ENCODE assay signal across 9 cellular contexts in the genomic region with DNA sequence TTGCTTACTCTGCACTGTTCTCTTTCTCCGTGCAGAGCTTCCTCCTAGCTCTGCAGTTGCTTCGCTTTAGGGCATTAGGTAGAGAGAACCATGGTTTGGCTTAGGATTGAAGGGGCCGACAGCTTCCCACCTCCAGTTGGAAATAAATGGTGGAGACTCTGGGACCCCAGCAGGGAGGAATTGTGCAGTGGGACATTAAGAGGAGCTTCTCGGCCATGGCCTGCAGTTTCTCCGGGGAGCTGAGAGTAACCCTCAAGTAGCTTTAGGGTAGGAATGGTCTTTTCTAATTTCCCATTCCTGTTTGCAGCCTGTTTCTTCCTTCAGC. TPM values are rescaled to one million over a fixed set of nuclear protein-coding genes. Genes with fewer than 3 reads are reported as not detected.
DNase-seq lines count a peak whose midpoint lies in the region; ATAC-seq, FAIRE-seq and TF ChIP-seq lines count a peak whose summit lies in the region.
"Had no signal": no experiment of that assay in that cellular context is flagged by ENCODE, and none has a peak within 500 bp of the region (broad histone marks: within the 10 kb centered on the region; RNA-seq: fewer than 3 reads in every experiment).

No MANE protein-coding gene starts in this region.

- H2AFZ ChIP-seq in K562 (ENCODE audit: low read depth, low read length) = peak overlapping the region; percentile 68; the same call in 1 of the 2 replicates

- TF ChIP-seq CTCF in K562 (IDR thresholded peaks at IDR 0.05 in 2 of 3, conservative IDR thresholded peaks at IDR 0.05 in 1 of 3; ENCODE audit: insufficient read depth in 2 of 3, low read depth in 1 of 3, low read length in 3 of 3) = no peak
- TF ChIP-seq CTCF in lower lobe of right lung (IDR thresholded peaks at IDR 0.05) = no peak
- no peak for TF ChIP-seq CTCF in tibial nerve (IDR thresholded peaks at IDR 0.05)

- H3K27ac Mint-ChIP-seq in activated CD8-positive, alpha-beta memory T cell treated with anti-CD3 and anti-CD28 coated beads, Interleukin-2, amount 10 ng/mL, durations not matched to agents 7 days and 5 days = peak overlapping the region; percentile 78

- H3K79me2 ChIP-seq in K562 (ENCODE audit: control insufficient read depth, insufficient read depth, low read length) = peaks cover 42% of the 10 kb centered on the region

- H3K27me3 ChIP-seq in K562 (ENCODE audit: control insufficient read depth in 2 of 2, insufficient read depth in 2 of 2, low read length in 2 of 2) (no peaks in the 10 kb centered on the region), lower lobe of right lung (ENCODE audit: low read depth) (no peaks in the 10 kb centered on the region), tibial nerve (no peaks in the 10 kb centered on the region)

- 18% methylated on average over 5 of the region's 5 CpGs for WGBS in K562 (ENCODE audit: insufficient coverage, low coverage, missing lambda C conversion rate)
- 3 to 4% methylated on average over 5 of the region's 5 CpGs for WGBS in tibial nerve, 2 donors

- H3K9me3 ChIP-seq in K562 (replicated peaks; ENCODE audit: control insufficient read depth, insufficient read depth, low read depth, low read length) = no peaks in the 10 kb centered on the region
- H3K9me3 ChIP-seq in lower lobe of right lung = no peaks in the 10 kb centered on the region
- H3K9me3 ChIP-seq in tibial nerve = no peaks in the 10 kb centered on the region

- peaks cover 23% of the 10 kb centered on the region for H3K4me1 Mint-ChIP-seq in activated CD8-positive, alpha-beta memory T cell treated with anti-CD3 and anti-CD28 coated beads, Interleukin-2, amount 10 ng/mL, durations not matched to agents 7 days and 5 days

- POLR2A ChIA-PET in K562 (lab: Yijun Ruan, JAX) = interaction anchor here (0.7 to 1.7 kb wide), 5 partner anchors 16 to 282 kb away, joined by 3 to 6 read pairs (median 3); a partner anchor contains a TSS

- no peak for DNase-seq in activated CD8-positive, alpha-beta memory T cell treated with anti-CD3 and anti-CD28 coated beads, Interleukin-2, amount 10 ng/mL, durations not matched to agents 7 days and 5 days
- no peak for DNase-seq in activated CD8-positive, alpha-beta memory T cell treated with anti-CD3 and anti-CD28 coated beads, Interleukin-2, amount 50 U/mL, for 48 hours
- DNase-seq in K562 (ENCODE audit: extremely low read depth in 1 of 4, low spot score in 3 of 4) (no peak), lower lobe of right lung (no peak), tibial nerve (ENCODE audit: low spot score in 2 of 2) (no peak)
- DNase-seq: COR-L47 had no signal

- H3K27ac ChIP-seq in K562 (ENCODE audit: extremely low read depth, low read depth, low read length) (no peak overlapping the region), lower lobe of right lung (peak overlapping the region; percentile 76), tibial nerve (peak overlapping the region; percentile 76 to 95 (median 88))

- no peak overlapping the region for H3K4me3 Mint-ChIP-seq in activated CD8-positive, alpha-beta memory T cell treated with anti-CD3 and anti-CD28 coated beads, Interleukin-2, amount 10 ng/mL, durations not matched to agents 7 days and 5 days

- in situ Hi-C loops in K562 (cut with MboI) = loop anchor here (5.0 to 25.0 kb wide), 2 partner anchors 82 to 668 kb away; a partner anchor contains a TSS

- FAIRE-seq in K562 (lab: Jason Lieb, UNC) = no peak

- peak overlapping the region; percentile 86 for H3K4me3 ChIP-seq in K562
- H3K4me3 ChIP-seq in lower lobe of right lung = peak overlapping the region; percentile 96
- peak overlapping the region; percentile 94 to 100 (median 98) for H3K4me3 ChIP-seq in tibial nerve

- H3K36me3 Mint-ChIP-seq in activated CD8-positive, alpha-beta memory T cell treated with anti-CD3 and anti-CD28 coated beads, Interleukin-2, amount 10 ng/mL, durations not matched to agents 7 days and 5 days = peaks cover 4% of the 10 kb centered on the region

- peak overlapping the region; percentile 92 for H3K4me2 ChIP-seq in K562 (ENCODE audit: insufficient read depth, low read length)

- no peaks in the 10 kb centered on the region for H3K27me3 Mint-ChIP-seq in activated CD8-positive, alpha-beta memory T cell treated with anti-CD3 and anti-CD28 coated beads, Interleukin-2, amount 10 ng/mL, durations not matched to agents 7 days and 5 days

- H3K36me3 ChIP-seq in K562 (ENCODE audit: control insufficient read depth, insufficient read depth, low read length) = peaks cover 18% of the 10 kb centered on the region
- peaks cover 13% of the 10 kb centered on the region for H3K36me3 ChIP-seq in lower lobe of right lung
- peaks cover 0 to 15% (median 0%) of the 10 kb centered on the region in 3 donors for H3K36me3 ChIP-seq in tibial nerve

- H3K9ac ChIP-seq in K562 (ENCODE audit: insufficient read depth in 1 of 2, low read depth in 2 of 2, low read length in 2 of 2) = peak overlapping the region; percentile 54 to 64; a peak in 2 of 4 replicates

- CTCF ChIA-PET in activated CD8-positive, alpha-beta memory T cell treated with anti-CD3 and anti-CD28 coated beads, Interleukin-2, amount 10 ng/mL, durations not matched to agents 7 days and 5 days (lab: Charles Lee) = interaction anchor here (0.6 to 10.5 kb wide), 13 partner anchors 10 to 400 kb away, joined by 3 to 138 read pairs (median 4); a partner anchor contains a TSS
- CTCF ChIA-PET in K562 (lab: Yijun Ruan, JAX; ENCODE audit: low intra/inter-chr PET ratio) = no interaction called here

- TF ChIP-seq RAD21 in K562 (CRISPR knock-in tag; conservative IDR thresholded peaks at IDR 0.05 in 1 of 2, IDR thresholded peaks at IDR 0.05 in 1 of 2) = no peak

- no peak for ATAC-seq in activated CD8-positive, alpha-beta memory T cell treated with anti-CD3 and anti-CD28 coated beads, Interleukin-2, amount 10 ng/mL, durations not matched to agents 7 days and 5 days
- ATAC-seq in K562 (no peak), lower lobe of right lung (no peak), GM21529 (IDR thresholded peaks at IDR 0.05; ENCODE audit: unreplicated experiment) (no peak), GM21576 (IDR thresholded peaks at IDR 0.05; ENCODE audit: unreplicated experiment) (no peak), GM18867 (IDR thresholded peaks at IDR 0.05; ENCODE audit: unreplicated experiment) (no peak)

- no TSS peak for BruUV-seq in K562 (replicated peaks; lab: Mats Ljungman, UMichigan)

- H3K9me3 Mint-ChIP-seq in activated CD8-positive, alpha-beta memory T cell treated with anti-CD3 and anti-CD28 coated beads, Interleukin-2, amount 10 ng/mL, durations not matched to agents 7 days and 5 days (ENCODE audit: low read depth) = no peaks in the 10 kb centered on the region

- TF ChIP-seq POLR2A in K562 (conservative IDR thresholded peaks at IDR 0.05) (no peak), tibial nerve (IDR thresholded peaks at IDR 0.05) (no peak)

- no peaks in the 10 kb centered on the region for H4K20me1 ChIP-seq in K562 (replicated peaks; ENCODE audit: control insufficient read depth, insufficient read depth, low read length)

- H3K4me1 ChIP-seq in K562 (replicated peaks in 1 of 2; ENCODE audit: control insufficient read depth in 2 of 2, insufficient read depth in 2 of 2, low read length in 2 of 2) (peaks cover 4 to 12% of the 10 kb centered on the region in 2 experiments; a peak in 4 of 5 replicates), lower lobe of right lung (peaks cover 69% of the 10 kb centered on the region), tibial nerve (peaks cover 0 to 69% (median 34%) of the 10 kb centered on the region in 4 donors)

- TF ChIP-seq EP300 in K562 (IDR thresholded peaks at IDR 0.05; ENCODE audit: low read length) = no peak
- peak in 1 of 2 donors; percentile 15 for TF ChIP-seq EP300 in tibial nerve (IDR thresholded peaks at IDR 0.05)

- intact Hi-C loops in K562 (cut with micrococcal nuclease) = loop anchor here (5.0 kb wide), 1 partner anchor 92 kb away; no protein-coding TSS in a partner anchor
- intact Hi-C loops in lower lobe of right lung (cut with DNase I) = loop anchor here (10.0 kb wide), 1 partner anchor 80 kb away; no protein-coding TSS in a partner anchor

- H3K9me1 ChIP-seq in K562 (ENCODE audit: control insufficient read depth, insufficient read depth, low read length) = no peaks in the 10 kb centered on the region

RNA-seq across cellular contexts. Expression of a gene that starts 1.2 kb away (rescaled TPM):
- 10 to 100 TPM in 1 of 2 experiments, 1 to 10 TPM in 1; 9.8 to 12.9 TPM for total RNA-seq in activated CD8-positive, alpha-beta memory T cell treated with anti-CD3 and anti-CD28 coated beads, Interleukin-2, amount 10 ng/mL, durations not matched to agents 7 days and 5 days
- 5.6 and 12.2 TPM in 2 replicates for total RNA-seq in K562 (2011; cell fraction: chromatin; rRNA removed; ENCODE audit: low replicate concordance)
- total RNA-seq in K562 (2011; cell fraction: nucleolus; rRNA removed) = 5.0 and 5.7 TPM in 2 replicates
- total RNA-seq in K562 (2011; cell fraction: nucleoplasm; rRNA removed) = 6.2 and 7.5 TPM in 2 replicates
- total RNA-seq in K562 (2014; rRNA removed) (0.82 and 1.3 TPM in 2 replicates), K562 (2014; rRNA removed; fragmentation: Illumina TruSeq; extraction: Trizol) (0.67 and 0.69 TPM in 2 replicates), K562 (2015; rRNA removed; fragmentation: Illumina TruSeq; extraction: Trizol) (0.76 and 0.90 TPM in 2 replicates), K562 (2021) (6.3 and 6.8 TPM in 2 replicates), lower lobe of right lung (14.3 TPM), tibial nerve (10 to 100 TPM in 3 of 4 donors, 1 to 10 TPM in 1; 9.8 to 17.1 (median 14.2) TPM)
- polyA plus RNA-seq in K562 (2011; rRNA removed) (1.8 and 2.6 TPM in 2 replicates), K562 (2014; fragmentation: Illumina TruSeq; extraction: Trizol) (4.5 and 4.8 TPM in 2 replicates), K562 (2014; fragmentation: Nextera tagmentation; extraction: Ambion mirVana) (under 1 TPM; 0.59 to 0.78 TPM), K562 (2014; rRNA removed) (2.4 and 2.8 TPM in 2 replicates)
- polyA plus RNA-seq in K562 (2011; cell fraction: cytosol; rRNA removed) = 2.4 and 2.5 TPM in 2 replicates
- polyA plus RNA-seq in K562 (2011; cell fraction: nucleus; rRNA removed) = 4.1 and 4.5 TPM in 2 replicates
- 4.0 and 5.1 TPM in 2 replicates for polyA plus RNA-seq in K562 (2012)
- polyA minus RNA-seq in K562 (2011; rRNA and poly(A)+ RNA removed) = 2.0 and 2.8 TPM in 2 replicates
- polyA minus RNA-seq in K562 (2011; cell fraction: cytosol; rRNA and poly(A)+ RNA removed) = 2.8 and 3.6 TPM in 2 replicates
- polyA minus RNA-seq in K562 (2011; cell fraction: nucleus; rRNA and poly(A)+ RNA removed) = 1.6 and 2.2 TPM in 2 replicates

RNA-seq across cellular contexts. Expression of a gene that starts 2.4 kb away (rescaled TPM):
- 10 to 100 TPM; 72.2 to 86.7 TPM for total RNA-seq in activated CD8-positive, alpha-beta memory T cell treated with anti-CD3 and anti-CD28 coated beads, Interleukin-2, amount 10 ng/mL, durations not matched to agents 7 days and 5 days
- 49.4 and 103 TPM in 2 replicates for total RNA-seq in K562 (2011; cell fraction: chromatin; rRNA removed; ENCODE audit: low replicate concordance)
- 55.9 and 62.7 TPM in 2 replicates for total RNA-seq in K562 (2011; cell fraction: nucleolus; rRNA removed)
- 52.4 and 56.3 TPM in 2 replicates for total RNA-seq in K562 (2011; cell fraction: nucleoplasm; rRNA removed)
- total RNA-seq in K562 (2014; rRNA removed) (47.8 and 49.1 TPM in 2 replicates), K562 (2014; rRNA removed; fragmentation: Illumina TruSeq; extraction: Trizol) (39.8 and 43.6 TPM in 2 replicates), K562 (2015; rRNA removed; fragmentation: Illumina TruSeq; extraction: Trizol) (47.7 and 52.5 TPM in 2 replicates), K562 (2021) (56.7 and 60.5 TPM in 2 replicates), lower lobe of right lung (88.0 TPM), tibial nerve (100 to 1,000 TPM in 2 of 4 donors, 10 to 100 TPM in 2; 85.5 to 114 (median 105) TPM)
- polyA plus RNA-seq in K562 (2011; rRNA removed) (77.2 and 80.3 TPM in 2 replicates), K562 (2014; fragmentation: Illumina TruSeq; extraction: Trizol) (60.2 and 60.9 TPM in 2 replicates), K562 (2014; fragmentation: Nextera tagmentation; extraction: Ambion mirVana) (10 to 100 TPM; 36.3 to 44.1 TPM), K562 (2014; rRNA removed) (49.6 and 60.5 TPM in 2 replicates)
- 72.0 and 75.9 TPM in 2 replicates for polyA plus RNA-seq in K562 (2011; cell fraction: cytosol; rRNA removed)
- 90.8 and 94.6 TPM in 2 replicates for polyA plus RNA-seq in K562 (2011; cell fraction: nucleus; rRNA removed)
- 44.6 and 45.2 TPM in 2 replicates for polyA plus RNA-seq in K562 (2012)
- 46.7 and 62.1 TPM in 2 replicates for polyA minus RNA-seq in K562 (2011; rRNA and poly(A)+ RNA removed)
- 38.5 TPM in 2 replicates for polyA minus RNA-seq in K562 (2011; cell fraction: cytosol; rRNA and poly(A)+ RNA removed)
- 23.0 and 41.4 TPM in 2 replicates for polyA minus RNA-seq in K562 (2011; cell fraction: nucleus; rRNA and poly(A)+ RNA removed)

RNA-seq across cellular contexts. Expression of a gene that starts 53.6 kb away (rescaled TPM):
- under 1 TPM in 1 of 2 experiments, not detected in 1; 0.35 TPM for total RNA-seq in activated CD8-positive, alpha-beta memory T cell treated with anti-CD3 and anti-CD28 coated beads, Interleukin-2, amount 10 ng/mL, durations not matched to agents 7 days and 5 days
- total RNA-seq in K562 (2011; cell fraction: chromatin; rRNA removed; ENCODE audit: low replicate concordance) = 0.48 and 0.93 TPM in 2 replicates
- 1.0 and 1.3 TPM in 2 replicates for total RNA-seq in K562 (2011; cell fraction: nucleolus; rRNA removed)
- total RNA-seq in K562 (2011; cell fraction: nucleoplasm; rRNA removed) = 1.6 and 1.9 TPM in 2 replicates
- total RNA-seq in K562 (2014; rRNA removed) (0.41 and 0.90 TPM in 2 replicates), K562 (2014; rRNA removed; fragmentation: Illumina TruSeq; extraction: Trizol) (not detected in 2 replicates), K562 (2015; rRNA removed; fragmentation: Illumina TruSeq; extraction: Trizol) (0.26 and 0.29 TPM in 2 replicates), K562 (2021) (0.38 and 0.49 TPM in 2 replicates), lower lobe of right lung (5.7 TPM), tibial nerve (1 to 10 TPM in 1 of 4 donors, not detected in 3; 1.4 TPM)
- polyA plus RNA-seq in K562 (2011; rRNA removed) (0.08 and 0.24 TPM in 2 replicates), K562 (2014; fragmentation: Illumina TruSeq; extraction: Trizol) (0.18 and 0.30 TPM in 2 replicates), K562 (2014; fragmentation: Nextera tagmentation; extraction: Ambion mirVana) (under 1 TPM; 0.03 to 0.14 TPM), K562 (2014; rRNA removed) (0.16 and 0.35 TPM in 2 replicates)
- polyA plus RNA-seq in K562 (2011; cell fraction: cytosol; rRNA removed) = 0.40 and 0.70 TPM in 2 replicates
- 0.63 and 0.87 TPM in 2 replicates for polyA plus RNA-seq in K562 (2011; cell fraction: nucleus; rRNA removed)
- polyA plus RNA-seq in K562 (2012) = 1.9 and 2.0 TPM in 2 replicates
- polyA minus RNA-seq in K562 (2011; rRNA and poly(A)+ RNA removed) = 0.21 and 0.30 TPM in 2 replicates
- not detected in 2 replicates for polyA minus RNA-seq in K562 (2011; cell fraction: cytosol; rRNA and poly(A)+ RNA removed)
- 1.2 and 1.5 TPM in 2 replicates for polyA minus RNA-seq in K562 (2011; cell fraction: nucleus; rRNA and poly(A)+ RNA removed)
